ENCODE assay signal across 24 cellular contexts in genomic region chr1:115718011-115718754, GRCh38. TPM values are rescaled to one million over a fixed set of nuclear protein-coding genes. Genes with fewer than 3 reads are reported as not detected.
DNase-seq lines count a peak whose midpoint lies in the region; ATAC-seq and TF ChIP-seq lines count a peak whose summit lies in the region.
"Had no signal": no experiment of that assay in that cellular context is flagged by ENCODE, and none has a peak within 500 bp of the region (broad histone marks: within the 10 kb centered on the region; RNA-seq: fewer than 3 reads in every experiment).

No MANE protein-coding gene starts in this region.

- H3K4me1 Mint-ChIP-seq in effector memory CD8-positive, alpha-beta T cell (ENCODE audit: low read depth in 2 of 2) = no peaks in the 10 kb centered on the region
- H3K4me1 Mint-ChIP-seq: activated T-helper 17 cell treated with anti-CD3 and anti-CD28 coated beads, Interleukin-2, amount 50 U/mL, for 72 hours; CD4-positive, CD25-positive, alpha-beta regulatory T cell; immature natural killer cell had no signal

- H3K4me3 Mint-ChIP-seq in effector memory CD8-positive, alpha-beta T cell = no peak overlapping the region
- H3K4me3 Mint-ChIP-seq: activated CD8-positive, alpha-beta T cell treated with anti-CD3 and anti-CD28 coated beads for 36 hours; activated T-helper 17 cell treated with anti-CD3 and anti-CD28 coated beads, Interleukin-2, amount 50 U/mL, for 72 hours; CD4-positive, CD25-positive, alpha-beta regulatory T cell; H9; immature natural killer cell had no signal

- H3K9me3 Mint-ChIP-seq in effector memory CD8-positive, alpha-beta T cell = no peaks in the 10 kb centered on the region
- H3K9me3 Mint-ChIP-seq: activated CD8-positive, alpha-beta T cell treated with anti-CD3 and anti-CD28 coated beads for 36 hours; activated T-helper 17 cell treated with anti-CD3 and anti-CD28 coated beads, Interleukin-2, amount 50 U/mL, for 72 hours; immature natural killer cell had no signal

- ATAC-seq in left ventricle myocardium superior = peak; percentile 13
- no peak for ATAC-seq in right cardiac atrium
- ATAC-seq in effector memory CD8-positive, alpha-beta T cell (replicated peaks) = no peak
- ATAC-seq in GM21515 (IDR thresholded peaks at IDR 0.05; ENCODE audit: unreplicated experiment) = no peak
- ATAC-seq: activated CD8-positive, alpha-beta T cell treated with anti-CD3 and anti-CD28 coated beads for 36 hours; activated T-helper 17 cell treated with anti-CD3 and anti-CD28 coated beads, Interleukin-2, amount 50 U/mL, for 72 hours; Right ventricle myocardium inferior had no signal

- H3K27me3 Mint-ChIP-seq in effector memory CD8-positive, alpha-beta T cell = peaks cover 36 to 63% of the 10 kb centered on the region in 2 donors

- H3K4me3 ChIP-seq in right cardiac atrium (ENCODE audit: low read length) (no peak overlapping the region), WERI-Rb-1 (ENCODE audit: low read depth, low read length) (no peak overlapping the region)
- H3K4me3 ChIP-seq: cardiac muscle cell, upper lobe of left lung had no signal

- H3K27ac Mint-ChIP-seq in effector memory CD8-positive, alpha-beta T cell = no peak overlapping the region
- H3K27ac Mint-ChIP-seq: activated CD8-positive, alpha-beta T cell treated with anti-CD3 and anti-CD28 coated beads for 36 hours; activated T-helper 17 cell treated with anti-CD3 and anti-CD28 coated beads, Interleukin-2, amount 50 U/mL, for 72 hours; CD4-positive, CD25-positive, alpha-beta regulatory T cell; H9; immature natural killer cell had no signal

- H3K4me1 ChIP-seq in right cardiac atrium (ENCODE audit: control insufficient read depth, insufficient read depth, low read length) = no peaks in the 10 kb centered on the region
- H3K4me1 ChIP-seq: upper lobe of left lung had no signal

- intact Hi-C loops in left ventricle myocardium superior (cut with micrococcal nuclease) = loop anchor here (10.0 kb wide), 1 partner anchor 47 kb away; the partner anchor contains the start of gene CASQ2
- intact Hi-C loops in right cardiac atrium (cut with DNase I) = loop anchor here (5.0 to 10.0 kb wide), 3 partner anchors 44 to 49 kb away; partner anchors contain the start of gene CASQ2 (in 3 of the 4)

- no peaks in the 10 kb centered on the region for H3K27me3 ChIP-seq in right cardiac atrium (ENCODE audit: control insufficient read depth, insufficient read depth)
- H3K27me3 ChIP-seq in WERI-Rb-1 (ENCODE audit: insufficient read depth, low read depth, severe bottlenecking) = no peaks in the 10 kb centered on the region
- H3K27me3 ChIP-seq: cardiac muscle cell, neutrophil, upper lobe of left lung had no signal

- 74% methylated on average over 5 of the region's 5 CpGs for WGBS in right cardiac atrium

- no peaks in the 10 kb centered on the region for H3K36me3 Mint-ChIP-seq in effector memory CD8-positive, alpha-beta T cell (ENCODE audit: insufficient read depth)
- H3K36me3 Mint-ChIP-seq: CD4-positive, CD25-positive, alpha-beta regulatory T cell; immature natural killer cell had no signal

- no peaks in the 10 kb centered on the region for H3K36me3 ChIP-seq in WERI-Rb-1
- H3K36me3 ChIP-seq: cardiac muscle cell, neutrophil, upper lobe of left lung had no signal

- DNase-seq in left ventricle myocardium superior (no peak), right cardiac atrium (no peak), WERI-Rb-1 (no peak), islet precursor cell (peak; percentile 97), NCI-H345 (lab: John Stamatoyannopoulos, UW) (no peak)
- DNase-seq in effector memory CD8-positive, alpha-beta T cell = no peak
- no peak for DNase-seq in activated CD8-positive, alpha-beta memory T cell treated with anti-CD3 and anti-CD28 coated beads, Interleukin-2, amount 50 U/mL, for 4 hours
- DNase-seq: 8988T; activated CD4-positive, alpha-beta T cell treated with anti-CD3 and anti-CD28 coated beads for 1 hour; cortex of kidney; effector memory CD4-positive, alpha-beta T cell; immature natural killer cell; NCI-H1417 treated with DMSO at 0.1 percent for 48 hours; NCI-H2227 treated with DMSO at 0.1 percent for 48 hours had no signal

- TF ChIP-seq CTCF in WERI-Rb-1 (IDR thresholded peaks at IDR 0.05; ENCODE audit: low read depth, low read length) = 0 out of 2 replicates have a peak, but pooled peaks have one; percentile 15

- H3K27ac ChIP-seq in right cardiac atrium (ENCODE audit: low read length) = no peak overlapping the region
- no peak overlapping the region for H3K27ac ChIP-seq in WERI-Rb-1
- H3K27ac ChIP-seq: cardiac muscle cell, neutrophil, upper lobe of left lung had no signal

- H3K9me3 ChIP-seq in right cardiac atrium (ENCODE audit: control insufficient read depth, low read length) (no peaks in the 10 kb centered on the region), WERI-Rb-1 (ENCODE audit: severe bottlenecking) (no peaks in the 10 kb centered on the region)
- H3K9me3 ChIP-seq: neutrophil, upper lobe of left lung had no signal

RNA-seq across cellular contexts. Expression of gene CASQ2, which starts 50.3 kb away (rescaled TPM):
- total RNA-seq in left ventricle myocardium superior (879 TPM), right cardiac atrium (100 to 1,000 TPM; 706 to 865 (median 788) TPM)
- polyA plus RNA-seq in right cardiac atrium = 702 TPM
- total RNA-seq: activated CD8-positive, alpha-beta T cell treated with anti-CD3 and anti-CD28 coated beads for 36 hours; activated T-helper 17 cell treated with anti-CD3 and anti-CD28 coated beads, Interleukin-2, amount 50 U/mL, for 72 hours; CD4-positive, CD25-positive, alpha-beta regulatory T cell; glomerular endothelial cell; H9 had no signal
- polyA plus RNA-seq: CD4-positive, CD25-positive, alpha-beta regulatory T cell; immature natural killer cell had no signal
